ENCODE assay signal across 13 cellular contexts in the genomic region with DNA sequence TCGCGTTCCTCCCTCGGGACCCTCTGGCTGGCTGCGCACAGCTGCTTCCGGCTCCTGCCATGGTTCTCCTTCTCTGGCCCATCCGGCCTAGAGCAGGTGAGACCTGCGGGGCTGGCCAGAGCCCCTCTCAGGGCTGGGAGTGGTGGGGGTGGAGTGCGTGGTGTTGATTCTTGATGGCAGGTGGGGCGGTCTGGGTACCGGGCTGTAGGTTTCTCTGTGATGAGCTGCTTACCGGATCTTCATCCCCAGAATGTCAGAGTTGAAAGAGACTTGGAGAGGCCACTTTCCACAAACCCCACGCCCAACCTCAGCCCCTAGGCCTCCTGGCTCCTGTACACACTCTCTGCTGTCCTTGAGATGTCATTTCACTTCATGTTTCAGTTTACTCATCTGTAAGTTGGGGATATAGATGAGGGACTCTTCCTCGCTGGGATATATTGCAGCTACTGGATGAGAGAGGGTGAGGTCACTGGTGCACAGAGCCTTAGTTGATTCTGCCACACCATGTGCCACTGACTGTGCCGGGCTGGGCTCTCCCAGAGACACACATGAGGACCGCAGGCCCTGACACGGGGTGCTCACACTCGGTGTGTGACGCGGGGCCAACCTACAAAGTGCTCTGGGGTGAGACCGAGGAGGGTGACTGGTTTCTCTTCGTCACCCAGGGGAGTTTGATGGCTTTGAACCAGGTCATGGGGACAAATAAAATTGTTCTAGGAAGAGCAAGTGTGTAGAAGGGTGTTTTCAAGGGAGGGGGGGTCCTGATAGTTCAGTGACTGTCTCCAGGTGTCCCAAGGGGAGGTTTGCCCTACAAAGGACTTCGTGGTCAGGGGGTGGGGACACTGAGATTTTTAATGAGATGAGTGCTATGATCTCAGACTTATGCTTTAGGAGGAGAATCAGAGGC. TPM values are rescaled to one million over a fixed set of nuclear protein-coding genes. Genes with fewer than 3 reads are reported as not detected.
DNase-seq lines count a peak whose midpoint lies in the region; ATAC-seq, FAIRE-seq and TF ChIP-seq lines count a peak whose summit lies in the region.
"Had no signal": no experiment of that assay in that cellular context is flagged by ENCODE, and none has a peak within 500 bp of the region (broad histone marks: within the 10 kb centered on the region; RNA-seq: fewer than 3 reads in every experiment).

No MANE protein-coding gene starts in this region.

- H3K4me2 ChIP-seq in GM12878 (ENCODE audit: control insufficient read depth, insufficient read depth): peak overlapping the region; percentile 15; the same call in 1 of the 2 replicates

- in situ Hi-C loops in GM12878 (cut with MboI): loop anchor here (25.0 kb wide), 1 partner anchor 346 kb away; no protein-coding TSS in a partner anchor

- H3K27me3 ChIP-seq in GM12878 (replicated peaks in 1 of 2; ENCODE audit: control insufficient read depth in 2 of 2, insufficient read depth in 2 of 2, low read length in 1 of 2): no peaks in the 10 kb centered on the region
- no peaks in the 10 kb centered on the region for H3K27me3 ChIP-seq in stomach
- H3K27me3 ChIP-seq: brain microvascular endothelial cell had no signal

- no peak for DNase-seq in activated naive CD4-positive, alpha-beta T cell treated with anti-CD3 and anti-CD28 coated beads, Interleukin-2, amount 10 ng/mL, durations not matched to agents 7 days and 5 days
- no peak for DNase-seq in activated naive CD4-positive, alpha-beta T cell (lab: John Stamatoyannopoulos, UW)
- DNase-seq in GM12878 (ENCODE audit: low read depth, low spot score) (no peak), stomach (no peak), NCI-H1417 treated with DMSO at 0.1 percent for 48 hours (lab: John Stamatoyannopoulos, UW) (no peak)
- DNase-seq in activated CD4-positive, alpha-beta T cell treated with anti-CD3 and anti-CD28 coated beads for 1 hour: no peak
- DNase-seq: brain microvascular endothelial cell, kidney glomerular epithelial cell, NCI-H1436 had no signal

- no peak overlapping the region for H2AFZ ChIP-seq in GM12878 (ENCODE audit: control insufficient read depth, low read depth, low read length)

- TF ChIP-seq POLR2A in GM12878 (IDR thresholded peaks at IDR 0.05; ENCODE audit: low read depth, low read length) (no peak), stomach (IDR thresholded peaks at IDR 0.05) (no peak)

- no peaks in the 10 kb centered on the region for H4K20me1 ChIP-seq in GM12878 (ENCODE audit: control insufficient read depth, insufficient read depth)

- 53% methylated on average over 16 of the region's 22 CpGs for WGBS in GM12878 (ENCODE audit: insufficient coverage, insufficient replicate concordance, low lambda C conversion rate, missing lambda C conversion rate)
- 85 to 93% (median 91%) methylated on average over 17 to 22 of the region's 22 CpGs for WGBS in stomach, 5 donors

- peak; percentile 66 for FAIRE-seq in GM12878 (lab: Jason Lieb, UNC)

- H3K27me3 Mint-ChIP-seq in activated naive CD4-positive, alpha-beta T cell treated with anti-CD3 and anti-CD28 coated beads, Interleukin-2, amount 10 ng/mL, durations not matched to agents 7 days and 5 days: no peaks in the 10 kb centered on the region

- H3K4me1 ChIP-seq in GM12878 (ENCODE audit: control insufficient read depth, insufficient read depth, low read length): peaks cover 35% of the 10 kb centered on the region
- peaks cover 28 to 41% (median 35%) of the 10 kb centered on the region in 4 donors for H3K4me1 ChIP-seq in stomach

- no peak for TF ChIP-seq CTCF in GM12878 (IDR thresholded peaks at IDR 0.05 in 2 of 3, conservative IDR thresholded peaks at IDR 0.05 in 1 of 3; ENCODE audit: control insufficient read depth in 2 of 3, extremely low read depth in 1 of 3, insufficient read depth in 1 of 3, low read depth in 3 of 3, low read length in 3 of 3)
- no peak for TF ChIP-seq CTCF in stomach (IDR thresholded peaks at IDR 0.05)

- TF ChIP-seq RAD21 in GM12878 (IDR thresholded peaks at IDR 0.05; ENCODE audit: insufficient read depth, low read depth, low read length): no peak

- peak overlapping the region; percentile 80 for H3K27ac Mint-ChIP-seq in activated naive CD4-positive, alpha-beta T cell treated with anti-CD3 and anti-CD28 coated beads, Interleukin-2, amount 10 ng/mL, durations not matched to agents 7 days and 5 days

- H3K27ac ChIP-seq in GM12878 (ENCODE audit: control insufficient read depth, insufficient read depth) (no peak overlapping the region), stomach (peak overlapping the region in 3 of 5 donors; percentile 25 to 98 (median 32))
- H3K27ac ChIP-seq: brain microvascular endothelial cell, prostate gland had no signal

- CTCF ChIA-PET in activated naive CD4-positive, alpha-beta T cell treated with anti-CD3 and anti-CD28 coated beads, Interleukin-2, amount 10 ng/mL, durations not matched to agents 7 days and 5 days (lab: Charles Lee): interaction anchor here (0.9 kb wide), 1 partner anchor 11 kb away, joined by 4 read pairs; no protein-coding TSS in a partner anchor
- CTCF ChIA-PET in GM12878 (lab: Yijun Ruan, JAX): interaction anchor here (0.6 to 11.6 kb wide), 7 partner anchors 10 to 600 kb away, joined by 3 to 72 read pairs (median 6); partner anchors contain the start of gene REPIN1

- ATAC-seq in HG02981 (IDR thresholded peaks at IDR 0.05; ENCODE audit: unreplicated experiment) (peak; percentile 31), GM12878 (peak; percentile 56), HG02588 (IDR thresholded peaks at IDR 0.05; ENCODE audit: unreplicated experiment) (no peak)
- ATAC-seq: Panc1 had no signal

- H3K9me3 ChIP-seq in GM12878 (replicated peaks; ENCODE audit: control insufficient read depth, insufficient read depth, low read length) (no peaks in the 10 kb centered on the region), stomach (no peaks in the 10 kb centered on the region)
- H3K9me3 ChIP-seq: prostate gland had no signal

- POLR2A ChIA-PET in GM12878 (lab: Charles Lee): interaction anchor here (0.7 to 5.9 kb wide), 4 partner anchors 11 to 61 kb away, joined by 3 to 89 read pairs (median 4); no protein-coding TSS in a partner anchor

- peaks cover 38% of the 10 kb centered on the region for H3K4me1 Mint-ChIP-seq in activated naive CD4-positive, alpha-beta T cell treated with anti-CD3 and anti-CD28 coated beads, Interleukin-2, amount 10 ng/mL, durations not matched to agents 7 days and 5 days

- intact Hi-C loops in GM12878 (cut with micrococcal nuclease; ENCODE audit: unreplicated experiment) (no loop called here), stomach (cut with DNase I; ENCODE audit: low total_unique reads) (no loop called here)

- peaks cover 4% of the 10 kb centered on the region for H3K79me2 ChIP-seq in GM12878 (ENCODE audit: control insufficient read depth, insufficient read depth, low read length)

- H3K36me3 ChIP-seq in GM12878 (ENCODE audit: control insufficient read depth in 2 of 2, insufficient read depth in 2 of 2, low read length in 1 of 2): peaks cover 0 to 2% of the 10 kb centered on the region in 2 experiments; a peak in 2 of 4 replicates
- H3K36me3 ChIP-seq in stomach: peaks cover 6 to 51% (median 38%) of the 10 kb centered on the region in 4 donors
- H3K36me3 ChIP-seq: brain microvascular endothelial cell, prostate gland had no signal

- BruUV-seq in GM12878 (replicated peaks; lab: Mats Ljungman, UMichigan): no TSS peak

- RAD21 ChIA-PET in GM12878 (lab: Charles Lee; ENCODE audit: unreplicated experiment): interaction anchor here (1.2 to 3.6 kb wide), 4 partner anchors 25 to 39 kb away, joined by 3 to 22 read pairs (median 4); no protein-coding TSS in a partner anchor

- H3K9me3 Mint-ChIP-seq in activated naive CD4-positive, alpha-beta T cell treated with anti-CD3 and anti-CD28 coated beads, Interleukin-2, amount 10 ng/mL, durations not matched to agents 7 days and 5 days: no peaks in the 10 kb centered on the region

- SMC1A ChIA-PET in GM12878 (lab: Charles Lee; ENCODE audit: uncharacterized antibody, unreplicated experiment): interaction anchor here (0.5 to 2.9 kb wide), 10 partner anchors 9 to 89 kb away, joined by 3 to 19 read pairs (median 3); no protein-coding TSS in a partner anchor

- no peak overlapping the region for H3K4me3 ChIP-seq in GM12878
- no peak overlapping the region for H3K4me3 ChIP-seq in stomach
- H3K4me3 ChIP-seq: prostate gland had no signal

- TF ChIP-seq EP300 in GM12878 (IDR thresholded peaks at IDR 0.05; ENCODE audit: borderline replicate concordance in 1 of 2, control insufficient read depth in 1 of 2, low read depth in 2 of 2, low read length in 2 of 2): peak; percentile 54 to 57; a peak in 2 of 4 replicates
- TF ChIP-seq EP300 in stomach (IDR thresholded peaks at IDR 0.05): no peak

- H3K4me3 Mint-ChIP-seq in activated naive CD4-positive, alpha-beta T cell treated with anti-CD3 and anti-CD28 coated beads, Interleukin-2, amount 10 ng/mL, durations not matched to agents 7 days and 5 days: peak overlapping the region; percentile 41

- H3K9ac ChIP-seq in GM12878 (ENCODE audit: control insufficient read depth, insufficient read depth, low read length): no peak overlapping the region

- H3K36me3 Mint-ChIP-seq in activated naive CD4-positive, alpha-beta T cell treated with anti-CD3 and anti-CD28 coated beads, Interleukin-2, amount 10 ng/mL, durations not matched to agents 7 days and 5 days: peaks cover 32% of the 10 kb centered on the region

RNA-seq across cellular contexts. Expression of gene ZNF775, which starts 29.5 kb away (rescaled TPM):
- total RNA-seq in GM12878 (2013; cell fraction: nucleolus; rRNA removed): 7.9 and 10.6 TPM in 2 replicates
- total RNA-seq in GM12878 (2014; rRNA removed) (7.2 and 11.0 TPM in 2 replicates), GM12878 (2014; rRNA removed; fragmentation: Illumina TruSeq; extraction: Trizol) (2.3 and 2.8 TPM in 2 replicates), GM12878 (2021) (12.1 and 14.3 TPM in 2 replicates), stomach (10 to 100 TPM in 2 of 5 donors, 1 to 10 TPM in 1, not detected in 2; 2.0 to 17.0 (median 14.8) TPM)
- 1.1 TPM for polyA plus RNA-seq in GM12878 (2011; ENCODE audit: low read depth)
- polyA plus RNA-seq in GM12878 (2011; rRNA removed) (1.8 and 3.6 TPM in 2 replicates), GM12878 (2014; fragmentation: Illumina TruSeq; extraction: Trizol) (0.32 and 0.71 TPM in 2 replicates), GM12878 (2014; fragmentation: Nextera tagmentation; extraction: Ambion mirVana) (under 1 TPM; 0.05 to 0.46 TPM), GM12878 (2014; rRNA removed) (9.7 and 11.8 TPM in 2 replicates), GM12878 (2016; fragmentation: Nextera tagmentation; extraction: Ambion mirVana) (1 to 10 TPM in 1 of 2 experiments, under 1 TPM in 1; 0.62 to 1.4 TPM), stomach (1 to 10 TPM; 1.8 to 2.6 (median 2.4) TPM)
- 3.6 and 8.5 TPM in 2 replicates for polyA plus RNA-seq in GM12878 (2011; cell fraction: cytosol; rRNA removed)
- polyA plus RNA-seq in GM12878 (2011; cell fraction: nucleus; rRNA removed): 9.0 and 11.2 TPM in 2 replicates
- 5.9 and 7.2 TPM in 2 replicates for polyA plus RNA-seq in GM12878 (2012)
- polyA minus RNA-seq in GM12878 (2011; rRNA and poly(A)+ RNA removed): 1.1 and 3.0 TPM in 2 replicates
- polyA minus RNA-seq in GM12878 (2011; cell fraction: cytosol; rRNA and poly(A)+ RNA removed): 3.5 and 5.1 TPM in 2 replicates
- polyA minus RNA-seq in GM12878 (2011; cell fraction: nucleus; rRNA and poly(A)+ RNA removed): 2.3 and 4.7 TPM in 2 replicates

RNA-seq across cellular contexts. Expression of gene REPIN1, which starts 40.0 kb away (rescaled TPM):
- total RNA-seq in GM12878 (2013; cell fraction: nucleolus; rRNA removed): 152 and 192 TPM in 2 replicates
- total RNA-seq in GM12878 (2014; rRNA removed) (111 and 122 TPM in 2 replicates), GM12878 (2014; rRNA removed; fragmentation: Illumina TruSeq; extraction: Trizol) (32.1 and 38.7 TPM in 2 replicates), GM12878 (2021) (161 and 172 TPM in 2 replicates), stomach (100 to 1,000 TPM in 3 of 5 donors, 10 to 100 TPM in 2; 44.2 to 298 (median 104) TPM)
- 43.7 TPM for polyA plus RNA-seq in GM12878 (2011; ENCODE audit: low read depth)
- polyA plus RNA-seq in GM12878 (2011; rRNA removed) (56.3 and 88.0 TPM in 2 replicates), GM12878 (2014; fragmentation: Illumina TruSeq; extraction: Trizol) (22.3 and 47.3 TPM in 2 replicates), GM12878 (2014; fragmentation: Nextera tagmentation; extraction: Ambion mirVana) (10 to 100 TPM in 1 of 2 experiments, 1 to 10 TPM in 1; 5.1 to 12.6 TPM), GM12878 (2014; rRNA removed) (139 and 159 TPM in 2 replicates), GM12878 (2016; fragmentation: Nextera tagmentation; extraction: Ambion mirVana) (10 to 100 TPM; 66.4 to 87.4 TPM), stomach (10 to 100 TPM; 35.9 to 41.5 (median 36.4) TPM)
- 135 and 158 TPM in 2 replicates for polyA plus RNA-seq in GM12878 (2011; cell fraction: cytosol; rRNA removed)
- 309 and 343 TPM in 2 replicates for polyA plus RNA-seq in GM12878 (2011; cell fraction: nucleus; rRNA removed)
- 96.5 and 107 TPM in 2 replicates for polyA plus RNA-seq in GM12878 (2012)
- polyA minus RNA-seq in GM12878 (2011; rRNA and poly(A)+ RNA removed): 40.9 and 86.3 TPM in 2 replicates
- polyA minus RNA-seq in GM12878 (2011; cell fraction: cytosol; rRNA and poly(A)+ RNA removed): 35.8 and 41.2 TPM in 2 replicates
- polyA minus RNA-seq in GM12878 (2011; cell fraction: nucleus; rRNA and poly(A)+ RNA removed): 59.8 and 89.9 TPM in 2 replicates

RNA-seq across cellular contexts. Expression of gene GIMAP8, which starts 41.8 kb away (rescaled TPM):
- total RNA-seq in GM12878 (2013; cell fraction: nucleolus; rRNA removed): 12.9 and 13.9 TPM in 2 replicates
- total RNA-seq in GM12878 (2014; rRNA removed) (3.7 and 4.5 TPM in 2 replicates), GM12878 (2014; rRNA removed; fragmentation: Illumina TruSeq; extraction: Trizol) (5.7 TPM in 2 replicates), GM12878 (2021) (5.7 and 6.2 TPM in 2 replicates), stomach (1 to 10 TPM in 2 of 5 donors, under 1 TPM in 3; under 0.01 to 8.3 (median 0.29) TPM)
- polyA plus RNA-seq in GM12878 (2011; ENCODE audit: low read depth): 4.4 TPM
- polyA plus RNA-seq in GM12878 (2011; rRNA removed) (9.7 and 12.6 TPM in 2 replicates), GM12878 (2014; fragmentation: Illumina TruSeq; extraction: Trizol) (7.9 and 8.3 TPM in 2 replicates), GM12878 (2014; fragmentation: Nextera tagmentation; extraction: Ambion mirVana) (1 to 10 TPM in 1 of 2 experiments, under 1 TPM in 1; 0.66 to 2.6 TPM), GM12878 (2014; rRNA removed) (6.0 and 7.0 TPM in 2 replicates), GM12878 (2016; fragmentation: Nextera tagmentation; extraction: Ambion mirVana) (1 to 10 TPM; 2.0 to 2.2 TPM), stomach (1 to 10 TPM; 2.8 to 3.2 (median 2.9) TPM)
- polyA plus RNA-seq in GM12878 (2011; cell fraction: cytosol; rRNA removed): 4.6 and 5.5 TPM in 2 replicates
- 14.7 and 18.1 TPM in 2 replicates for polyA plus RNA-seq in GM12878 (2011; cell fraction: nucleus; rRNA removed)
- 5.3 and 7.0 TPM in 2 replicates for polyA plus RNA-seq in GM12878 (2012)
- 7.5 and 8.2 TPM in 2 replicates for polyA minus RNA-seq in GM12878 (2011; rRNA and poly(A)+ RNA removed)
- 2.6 and 3.2 TPM in 2 replicates for polyA minus RNA-seq in GM12878 (2011; cell fraction: cytosol; rRNA and poly(A)+ RNA removed)
- 5.1 and 6.5 TPM in 2 replicates for polyA minus RNA-seq in GM12878 (2011; cell fraction: nucleus; rRNA and poly(A)+ RNA removed)
